Comparison of ENCODE assay signal across 12 cellular contexts in genomic region chr2:201135396-201135795, GRCh38. TPM values are rescaled to one million over a fixed set of nuclear protein-coding genes. Genes with fewer than 3 reads are reported as not detected.
A peak's percentile ranks its signal among the peaks of the same experiment; 100 is the strongest.
DNase-seq lines count a peak whose midpoint lies in the region; ATAC-seq and TF ChIP-seq lines count a peak whose summit lies in the region.
"Had no signal": no experiment of that assay in that cellular context is flagged by ENCODE, and none has a peak within 500 bp of the region (broad histone marks: within the 10 kb centered on the region; RNA-seq: fewer than 3 reads in every experiment).

No MANE protein-coding gene starts in this region.

- no peak for DNase-seq in activated T-cell treated with anti-CD3 and anti-CD28 coated beads, Interleukin-2, amount 50 U/mL, for 72 hours
- DNase-seq in activated T-cell treated with anti-CD3 and anti-CD28 coated beads, Interleukin-2, amount 50 U/mL, for 48 hours, result no peak
- no peak for DNase-seq in activated CD4-positive, alpha-beta memory T cell treated with anti-CD3 and anti-CD28 coated beads, Interleukin-2, amount 10 ng/mL, durations not matched to agents 7 days and 5 days
- no peak for DNase-seq in foreskin keratinocyte
- DNase-seq in stimulated activated CD4-positive, alpha-beta T cell treated with anti-CD3 and anti-CD28 coated beads, Interleukin-4, amount 100 ng/mL, for 4 hours, result no peak
- DNase-seq in HCEC 1CT, result no peak
- DNase-seq in posterior cingulate gyrus, result no peak
- DNase-seq: activated CD4-positive, CD25-positive, alpha-beta regulatory T cell; islet precursor cell; NCI-H446 treated with DMSO at 0.1 percent for 48 hours had no signal

- no peaks in the 10 kb centered on the region for H3K27me3 Mint-ChIP-seq in activated T-cell treated with anti-CD3 and anti-CD28 coated beads, Interleukin-2, amount 50 U/mL, for 72 hours (ENCODE audit: low read depth)
- no peaks in the 10 kb centered on the region for H3K27me3 Mint-ChIP-seq in activated CD4-positive, alpha-beta memory T cell treated with anti-CD3 and anti-CD28 coated beads, Interleukin-2, amount 10 ng/mL, durations not matched to agents 7 days and 5 days
- no peaks in the 10 kb centered on the region for H3K27me3 Mint-ChIP-seq in stimulated activated naive CD8-positive, alpha-beta T cell treated with anti-CD3 and anti-CD28 coated beads, Interleukin-15, Interleukin-2, amounts not matched to agents 100 ng/mL and 50 ng/mL, for 24 hours

- no peaks in the 10 kb centered on the region for H3K9me3 Mint-ChIP-seq in activated T-cell treated with anti-CD3 and anti-CD28 coated beads, Interleukin-2, amount 50 U/mL, for 72 hours
- no peaks in the 10 kb centered on the region for H3K9me3 Mint-ChIP-seq in activated CD4-positive, alpha-beta memory T cell treated with anti-CD3 and anti-CD28 coated beads, Interleukin-2, amount 10 ng/mL, durations not matched to agents 7 days and 5 days
- no peaks in the 10 kb centered on the region for H3K9me3 Mint-ChIP-seq in stimulated activated naive CD8-positive, alpha-beta T cell treated with anti-CD3 and anti-CD28 coated beads, Interleukin-15, Interleukin-2, amounts not matched to agents 100 ng/mL and 50 ng/mL, for 24 hours

- H3K4me3 Mint-ChIP-seq in activated T-cell treated with anti-CD3 and anti-CD28 coated beads, Interleukin-2, amount 50 U/mL, for 72 hours, result peak overlapping the region; percentile 51 to 81
- no peak overlapping the region for H3K4me3 Mint-ChIP-seq in activated CD4-positive, alpha-beta memory T cell treated with anti-CD3 and anti-CD28 coated beads, Interleukin-2, amount 10 ng/mL, durations not matched to agents 7 days and 5 days
- H3K4me3 Mint-ChIP-seq in stimulated activated naive CD8-positive, alpha-beta T cell treated with anti-CD3 and anti-CD28 coated beads, Interleukin-15, Interleukin-2, amounts not matched to agents 100 ng/mL and 50 ng/mL, for 24 hours, result peak overlapping the region; percentile 52

- peak in 1 of 2 donors; percentile 26 for ATAC-seq in activated T-cell treated with anti-CD3 and anti-CD28 coated beads, Interleukin-2, amount 50 U/mL, for 72 hours (replicated peaks in 1 of 2)
- ATAC-seq in foreskin keratinocyte, result no peak

- H3K27ac ChIP-seq in foreskin keratinocyte, result peak overlapping the region; percentile 89
- H3K27ac ChIP-seq: prostate gland had no signal

- H3K36me3 Mint-ChIP-seq in activated T-cell treated with anti-CD3 and anti-CD28 coated beads, Interleukin-2, amount 50 U/mL, for 72 hours (ENCODE audit: insufficient read depth in 2 of 2), result peaks cover 45 to 71% of the 10 kb centered on the region in 2 donors
- peaks cover 91% of the 10 kb centered on the region for H3K36me3 Mint-ChIP-seq in activated CD4-positive, alpha-beta memory T cell treated with anti-CD3 and anti-CD28 coated beads, Interleukin-2, amount 10 ng/mL, durations not matched to agents 7 days and 5 days (ENCODE audit: low read depth)
- H3K36me3 Mint-ChIP-seq in stimulated activated naive CD8-positive, alpha-beta T cell treated with anti-CD3 and anti-CD28 coated beads, Interleukin-15, Interleukin-2, amounts not matched to agents 100 ng/mL and 50 ng/mL, for 24 hours (ENCODE audit: low read depth), result peaks cover 89% of the 10 kb centered on the region

- POLR2A ChIA-PET in activated CD4-positive, alpha-beta memory T cell treated with anti-CD3 and anti-CD28 coated beads, Interleukin-2, amount 10 ng/mL, durations not matched to agents 7 days and 5 days (lab: Charles Lee), result interaction anchor here (0.7 to 1.6 kb wide), 3 partner anchors 9 to 16 kb away, joined by 3 to 5 read pairs (median 4); no protein-coding TSS in a partner anchor

- H3K4me1 Mint-ChIP-seq in activated T-cell treated with anti-CD3 and anti-CD28 coated beads, Interleukin-2, amount 50 U/mL, for 72 hours (ENCODE audit: low read depth), result peaks cover 76% of the 10 kb centered on the region
- peaks cover 73% of the 10 kb centered on the region for H3K4me1 Mint-ChIP-seq in activated CD4-positive, alpha-beta memory T cell treated with anti-CD3 and anti-CD28 coated beads, Interleukin-2, amount 10 ng/mL, durations not matched to agents 7 days and 5 days
- H3K4me1 Mint-ChIP-seq in stimulated activated naive CD8-positive, alpha-beta T cell treated with anti-CD3 and anti-CD28 coated beads, Interleukin-15, Interleukin-2, amounts not matched to agents 100 ng/mL and 50 ng/mL, for 24 hours (ENCODE audit: low read depth), result peaks cover 76% of the 10 kb centered on the region

- H3K27ac Mint-ChIP-seq in activated T-cell treated with anti-CD3 and anti-CD28 coated beads, Interleukin-2, amount 50 U/mL, for 72 hours, result peak overlapping the region; percentile 93
- peak overlapping the region; percentile 52 for H3K27ac Mint-ChIP-seq in activated CD4-positive, alpha-beta memory T cell treated with anti-CD3 and anti-CD28 coated beads, Interleukin-2, amount 10 ng/mL, durations not matched to agents 7 days and 5 days
- peak overlapping the region; percentile 74 for H3K27ac Mint-ChIP-seq in stimulated activated naive CD8-positive, alpha-beta T cell treated with anti-CD3 and anti-CD28 coated beads, Interleukin-15, Interleukin-2, amounts not matched to agents 100 ng/mL and 50 ng/mL, for 24 hours

- peaks cover 35% of the 10 kb centered on the region for H3K4me1 ChIP-seq in foreskin keratinocyte
- H3K4me1 ChIP-seq: prostate gland had no signal

- CTCF ChIA-PET in activated CD4-positive, alpha-beta memory T cell treated with anti-CD3 and anti-CD28 coated beads, Interleukin-2, amount 10 ng/mL, durations not matched to agents 7 days and 5 days (lab: Charles Lee), result interaction anchor here (1.4 to 2.0 kb wide), 2 partner anchors 10 to 23 kb away, joined by 3 to 7 read pairs; no protein-coding TSS in a partner anchor

- TF ChIP-seq CTCF in foreskin keratinocyte (conservative IDR thresholded peaks at IDR 0.05), result no peak

- intact Hi-C loops in posterior cingulate gyrus (cut with DNase I), result no loop called here

- H3K27me3 ChIP-seq in foreskin keratinocyte, result no peaks in the 10 kb centered on the region

RNA-seq across cellular contexts. Expression of gene CFLAR, which starts 19.4 kb away (rescaled TPM):
- 100 to 1,000 TPM; 232 to 385 TPM for total RNA-seq in activated T-cell treated with anti-CD3 and anti-CD28 coated beads, Interleukin-2, amount 50 U/mL, for 72 hours
- 100 to 1,000 TPM; 192 to 196 TPM for total RNA-seq in activated CD4-positive, alpha-beta memory T cell treated with anti-CD3 and anti-CD28 coated beads, Interleukin-2, amount 10 ng/mL, durations not matched to agents 7 days and 5 days
- 38.0 and 44.2 TPM in 2 replicates for total RNA-seq in foreskin keratinocyte
- polyA plus RNA-seq in foreskin keratinocyte, result 17.2 and 22.2 TPM in 2 replicates

RNA-seq across cellular contexts. Expression of gene CASP10, which starts 47.5 kb away (rescaled TPM):
- total RNA-seq in activated T-cell treated with anti-CD3 and anti-CD28 coated beads, Interleukin-2, amount 50 U/mL, for 72 hours, result 10 to 100 TPM; 15.7 to 17.4 TPM
- 10 to 100 TPM; 47.8 to 51.3 TPM for total RNA-seq in activated CD4-positive, alpha-beta memory T cell treated with anti-CD3 and anti-CD28 coated beads, Interleukin-2, amount 10 ng/mL, durations not matched to agents 7 days and 5 days
- total RNA-seq in foreskin keratinocyte, result 6.1 and 6.5 TPM in 2 replicates
- polyA plus RNA-seq in foreskin keratinocyte, result 2.4 and 2.7 TPM in 2 replicates
